15 cellular contexts compared by ENCODE assay signal in the genomic region with DNA sequence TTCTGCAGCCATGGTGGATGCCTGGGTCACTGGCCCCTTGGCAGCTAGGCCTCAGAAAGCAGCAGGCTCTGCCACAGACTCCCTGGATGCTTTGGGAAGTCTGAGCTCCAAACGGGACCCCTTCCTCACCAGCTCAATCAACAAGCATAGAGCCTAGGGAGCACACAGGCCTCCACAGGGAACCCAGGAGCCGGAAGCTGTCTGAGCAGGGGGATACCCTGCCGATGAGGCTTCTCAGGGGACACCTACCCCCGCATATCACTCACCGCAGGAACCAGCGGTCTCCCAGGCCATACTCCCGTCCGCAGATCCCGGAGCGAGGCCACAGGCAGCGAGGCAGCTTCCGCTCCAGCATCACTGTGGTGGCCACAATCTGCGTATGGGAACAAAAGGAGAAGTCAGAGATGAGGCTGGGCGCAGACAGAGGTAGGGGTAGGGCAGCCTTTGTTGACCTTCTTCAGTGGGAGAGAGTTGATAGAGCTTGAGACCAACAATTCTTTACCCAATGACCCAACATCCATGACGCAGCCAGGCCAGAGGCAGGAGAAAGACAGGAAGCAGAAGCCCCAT. TPM values are rescaled to one million over a fixed set of nuclear protein-coding genes. Genes with fewer than 3 reads are reported as not detected.
"Had no signal": no experiment of that assay in that cellular context is flagged by ENCODE, and none has a peak within 500 bp of the region (broad histone marks: within the 10 kb centered on the region; RNA-seq: fewer than 3 reads in every experiment).

No MANE protein-coding gene starts in this region.

- H3K9me3 ChIP-seq: gastrocnemius medialis, heart left ventricle, sigmoid colon, suprapubic skin had no signal

- H3K4me3 ChIP-seq: gastrocnemius medialis, heart left ventricle, sigmoid colon, spleen, suprapubic skin had no signal

- H3K36me3 ChIP-seq: brain microvascular endothelial cell, gastrocnemius medialis, heart left ventricle, sigmoid colon had no signal

- DNase-seq: activated CD4-positive, CD25-positive, alpha-beta regulatory T cell treated with anti-CD3 and anti-CD28 coated beads, Interleukin-2, amount 50 U/mL, for 72 hours; activated gamma-delta T cell; activated T-cell treated with anti-CD3 and anti-CD28 coated beads, Interleukin-2, amount 50 U/mL, for 72 hours; amygdala; brain microvascular endothelial cell; cerebellar nuclear complex; dermis blood vessel endothelial cell; erythroblast; gastrocnemius medialis; left colon; sigmoid colon; spleen; SW 1271 had no signal

- H3K27me3 ChIP-seq: brain microvascular endothelial cell, gastrocnemius medialis, sigmoid colon had no signal

- H3K27ac ChIP-seq: brain microvascular endothelial cell, gastrocnemius medialis, heart left ventricle, sigmoid colon, spleen, suprapubic skin had no signal

- H3K4me1 ChIP-seq: gastrocnemius medialis, heart left ventricle, sigmoid colon, spleen, suprapubic skin had no signal

RNA-seq across cellular contexts. Expression of a gene that starts 13.4 kb away (rescaled TPM):
- polyA plus RNA-seq: heart left ventricle had no signal
